In genomic region chr6:129567374-129567773, GRCh38 we compare ENCODE assay signal across 8 cellular contexts.
DNase-seq lines count a peak whose midpoint lies in the region; FAIRE-seq and TF ChIP-seq lines count a peak whose summit lies in the region.

No MANE protein-coding gene starts in this region.

- H3K4me3 ChIP-seq in AG09309 (ENCODE audit: control insufficient read depth, low read depth, low read length): no peak overlapping the region
- H3K4me3 ChIP-seq in esophagus squamous epithelium: no peak overlapping the region
- H3K4me3 ChIP-seq in transverse colon: no peak overlapping the region

- 73 to 80% methylated on average over 5 of the region's 5 CpGs for WGBS in esophagus squamous epithelium, 2 donors
- 80 to 83% methylated on average over 5 of the region's 5 CpGs for WGBS in transverse colon (ENCODE audit: low coverage in 1 of 2), 2 donors

- DNase-seq in AG09309 (ENCODE audit: low read depth) (no peak), H54 (ENCODE audit: insufficient read length, low spot score) (peak; percentile 2), SK-N-DZ (ENCODE audit: low spot score) (peak; percentile 23), esophagus squamous epithelium (lab: John Stamatoyannopoulos, UW) (no peak), foreskin melanocyte (no peak), transverse colon (no peak), NCI-H2171 treated with DMSO at 0.1 percent for 48 hours (lab: John Stamatoyannopoulos, UW) (no peak)
- DNase-seq in stimulated activated CD8-positive, alpha-beta memory T cell treated with anti-CD3 and anti-CD28 coated beads, Interleukin-12 subunit alpha, Interleukin-12 subunit beta, amount 100 ng/mL, for 1 hour (ENCODE audit: low read depth): peak; percentile 1

- TF ChIP-seq EP300 in transverse colon (IDR thresholded peaks at IDR 0.05; ENCODE audit: low read depth): no peak

- no peak overlapping the region for H3K27ac ChIP-seq in esophagus squamous epithelium
- H3K27ac ChIP-seq in transverse colon: no peak overlapping the region

- no peak for FAIRE-seq in H54 (lab: Jason Lieb, UNC)

- in situ Hi-C loops in transverse colon (cut with MboI; ENCODE audit: low pct_ligation_motif_present in 1 of 4, low pct_unique_long_range_greater_than_20kb in 1 of 4, low sequenced_read_pairs in 3 of 4): no loop called here

- H3K9me3 ChIP-seq in esophagus squamous epithelium: peaks cover 0 to 10% (median 0%) of the 10 kb centered on the region in 3 donors
- peaks cover 0 to 6% of the 10 kb centered on the region in 2 donors for H3K9me3 ChIP-seq in transverse colon

- no peaks in the 10 kb centered on the region for H3K36me3 ChIP-seq in esophagus squamous epithelium
- H3K36me3 ChIP-seq in transverse colon: no peaks in the 10 kb centered on the region

- intact Hi-C loops in esophagus squamous epithelium (cut with DNase I): no loop called here
- intact Hi-C loops in transverse colon (cut with DNase I; ENCODE audit: low total_unique reads): no loop called here

- peak; percentile 41 for TF ChIP-seq CTCF in AG09309 (IDR thresholded peaks at IDR 0.05; ENCODE audit: control insufficient read depth, insufficient read depth, low read depth, low read length, missing control alignments)
- peak in 4 of 6 experiments; percentile 10 to 57 (median 30) for TF ChIP-seq CTCF in esophagus squamous epithelium (IDR thresholded peaks at IDR 0.05)
- TF ChIP-seq CTCF in transverse colon (IDR thresholded peaks at IDR 0.05): no peak

- TF ChIP-seq POLR2A in H54 (IDR thresholded peaks at IDR 0.05; ENCODE audit: low read depth, low read length) (no peak), esophagus squamous epithelium (IDR thresholded peaks at IDR 0.05) (no peak), transverse colon (IDR thresholded peaks at IDR 0.05) (no peak)

- H3K27me3 ChIP-seq in esophagus squamous epithelium (no peaks in the 10 kb centered on the region), transverse colon (no peaks in the 10 kb centered on the region)

- H3K4me1 ChIP-seq in esophagus squamous epithelium (no peaks in the 10 kb centered on the region), transverse colon (no peaks in the 10 kb centered on the region)

Comparison
In these comparisons a context has a peak if more than half of its experiments do, and no peak if none do; other contexts are left out.
1. DNase-seq: peak in H54 (single experiment), SK-N-DZ (single experiment) and stimulated activated CD8-positive, alpha-beta memory T cell treated with anti-CD3 and anti-CD28 coated beads, Interleukin-12 subunit alpha, Interleukin-12 subunit beta, amount 100 ng/mL, for 1 hour (single experiment); none in AG09309 (single experiment), esophagus squamous epithelium (single experiment), foreskin melanocyte (single experiment), transverse colon (single experiment) and NCI-H2171 treated with DMSO at 0.1 percent for 48 hours (single experiment).
2. CTCF ChIP-seq: peak in AG09309 (single experiment) and esophagus squamous epithelium (4 of 6); none in transverse colon (0 of 5).